In genomic region chr14:32277998-32278397, GRCh38 we compare ENCODE assay signal across 9 cellular contexts.
"Had no signal": no experiment of that assay in that cellular context is flagged by ENCODE, and none has a peak within 500 bp of the region (broad histone marks: within the 10 kb centered on the region; RNA-seq: fewer than 3 reads in every experiment).

No MANE protein-coding gene starts in this region.

- DNase-seq: GM23248, GOT3, H7, HFFc6, IMR-90, KG1 had no signal

- H3K27ac ChIP-seq: GM23248, HL-60 had no signal

- H3K4me3 ChIP-seq: GM23248, HAP-1, K562 had no signal
